1 cellular context compared by ENCODE assay signal in the genomic region with DNA sequence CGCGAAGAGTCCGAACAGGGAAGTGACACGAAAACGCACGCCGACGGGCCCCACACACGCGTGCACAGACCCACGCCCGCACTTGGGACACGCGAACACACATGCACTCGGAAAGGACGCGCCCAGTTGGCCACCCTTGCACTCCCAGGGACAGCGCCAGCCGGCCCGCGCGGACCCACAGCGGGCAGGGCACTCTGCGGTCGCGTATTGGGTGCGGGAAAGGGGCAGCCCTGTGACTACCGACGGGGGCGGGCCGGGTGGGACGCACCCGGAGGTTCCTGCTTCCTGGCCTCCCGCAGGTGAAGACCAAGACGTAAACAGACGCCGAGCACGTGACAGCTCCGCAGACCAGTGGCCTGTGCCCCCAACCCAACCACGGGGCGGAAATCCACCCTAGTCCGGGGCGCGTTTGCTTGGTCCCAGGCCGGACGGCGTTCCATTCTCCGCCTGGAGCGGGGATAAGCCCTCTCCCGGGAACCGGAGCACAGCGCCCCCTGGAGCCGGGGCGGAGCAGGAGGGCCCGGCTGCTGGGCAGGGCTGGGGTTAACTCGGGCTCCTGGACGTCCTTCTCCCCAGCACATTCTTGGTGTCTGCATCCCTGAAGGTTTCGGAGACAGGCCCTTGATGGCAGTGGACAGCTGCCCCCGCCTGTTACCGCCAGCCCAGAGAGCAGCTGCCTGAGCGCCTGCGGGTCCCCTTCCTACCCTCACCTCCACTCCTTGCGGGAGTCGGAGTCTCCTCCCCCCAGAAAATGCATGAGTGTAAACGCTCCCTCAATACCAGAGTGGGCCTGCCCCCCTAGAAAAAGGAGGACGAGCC.
TF ChIP-seq lines count a peak whose summit lies in the region.

No MANE protein-coding gene starts in this region.

TF ChIP-seq in HepG2, 621 proteins besides CTCF, POLR2A, EP300 and RAD21 (continued from another document and continues in another):
- TF ChIP-seq, protein P1, sequence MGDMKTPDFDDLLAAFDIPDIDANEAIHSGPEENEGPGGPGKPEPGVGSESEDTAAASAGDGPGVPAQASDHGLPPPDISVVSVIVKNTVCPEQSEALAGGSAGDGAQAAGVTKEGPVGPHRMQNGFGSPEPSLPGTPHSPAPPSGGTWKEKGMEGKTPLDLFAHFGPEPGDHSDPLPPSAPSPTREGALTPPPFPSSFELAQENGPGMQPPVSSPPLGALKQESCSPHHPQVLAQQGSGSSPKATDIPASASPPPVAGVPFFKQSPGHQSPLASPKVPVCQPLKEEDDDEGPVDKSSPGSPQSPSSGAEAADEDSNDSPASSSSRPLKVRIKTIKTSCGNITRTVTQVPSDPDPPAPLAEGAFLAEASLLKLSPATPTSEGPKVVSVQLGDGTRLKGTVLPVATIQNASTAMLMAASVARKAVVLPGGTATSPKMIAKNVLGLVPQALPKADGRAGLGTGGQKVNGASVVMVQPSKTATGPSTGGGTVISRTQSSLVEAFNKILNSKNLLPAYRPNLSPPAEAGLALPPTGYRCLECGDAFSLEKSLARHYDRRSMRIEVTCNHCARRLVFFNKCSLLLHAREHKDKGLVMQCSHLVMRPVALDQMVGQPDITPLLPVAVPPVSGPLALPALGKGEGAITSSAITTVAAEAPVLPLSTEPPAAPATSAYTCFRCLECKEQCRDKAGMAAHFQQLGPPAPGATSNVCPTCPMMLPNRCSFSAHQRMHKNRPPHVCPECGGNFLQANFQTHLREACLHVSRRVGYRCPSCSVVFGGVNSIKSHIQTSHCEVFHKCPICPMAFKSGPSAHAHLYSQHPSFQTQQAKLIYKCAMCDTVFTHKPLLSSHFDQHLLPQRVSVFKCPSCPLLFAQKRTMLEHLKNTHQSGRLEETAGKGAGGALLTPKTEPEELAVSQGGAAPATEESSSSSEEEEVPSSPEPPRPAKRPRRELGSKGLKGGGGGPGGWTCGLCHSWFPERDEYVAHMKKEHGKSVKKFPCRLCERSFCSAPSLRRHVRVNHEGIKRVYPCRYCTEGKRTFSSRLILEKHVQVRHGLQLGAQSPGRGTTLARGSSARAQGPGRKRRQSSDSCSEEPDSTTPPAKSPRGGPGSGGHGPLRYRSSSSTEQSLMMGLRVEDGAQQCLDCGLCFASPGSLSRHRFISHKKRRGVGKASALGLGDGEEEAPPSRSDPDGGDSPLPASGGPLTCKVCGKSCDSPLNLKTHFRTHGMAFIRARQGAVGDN (CRISPR knock-in tag; IDR thresholded peaks at IDR 0.05), result peak; percentile 70
- TF ChIP-seq ZNF431 (CRISPR knock-in tag; IDR thresholded peaks at IDR 0.05; ENCODE audit: borderline replicate concordance, low read depth) (peak; percentile 36), ZFP36L1 (CRISPR knock-in tag; IDR thresholded peaks at IDR 0.05) (no peak), NFATC3 (CRISPR knock-in tag; IDR thresholded peaks at IDR 0.05) (0 out of 2 replicates have a peak, but pooled peaks have one; percentile 78), PTBP1 (IDR thresholded peaks at IDR 0.05; ENCODE audit: low read depth, low read length, poor library complexity, severe bottlenecking) (peak; percentile 24), ZNF230 (CRISPR knock-in tag; IDR thresholded peaks at IDR 0.05) (no peak), RBM39 (IDR thresholded peaks at IDR 0.05; ENCODE audit: low read depth, low read length, poor library complexity, severe bottlenecking) (no peak), ZKSCAN1 (IDR thresholded peaks at IDR 0.05; ENCODE audit: low read length) (no peak), PITX1 (CRISPR knock-in tag; IDR thresholded peaks at IDR 0.05) (peak; percentile 15; the same call in 1 of the 2 replicates), CREB1 (IDR thresholded peaks at IDR 0.05) (no peak), CREB1 (CRISPR knock-in tag; IDR thresholded peaks at IDR 0.05) (no peak), ZBTB1 (CRISPR knock-in tag; IDR thresholded peaks at IDR 0.05; ENCODE audit: borderline replicate concordance) (peak; percentile 18; the same call in 1 of the 2 replicates), FOSL2 (CRISPR knock-in tag; IDR thresholded peaks at IDR 0.05) (0 out of 2 replicates have a peak, but pooled peaks have one; percentile 8), REPIN1 (CRISPR knock-in tag; IDR thresholded peaks at IDR 0.05; ENCODE audit: borderline replicate concordance, low read depth) (no peak), ZFY (CRISPR knock-in tag; IDR thresholded peaks at IDR 0.05) (peak; percentile 91), ZNF816 (CRISPR knock-in tag; IDR thresholded peaks at IDR 0.05; ENCODE audit: borderline replicate concordance) (0 out of 2 replicates have a peak, but pooled peaks have one; percentile 10), ZNF547 (CRISPR knock-in tag; IDR thresholded peaks at IDR 0.05) (no peak; the same call in 1 of the 2 replicates), ELF3 (CRISPR knock-in tag; IDR thresholded peaks at IDR 0.05) (peak; percentile 40; the same call in 1 of the 2 replicates), EHMT2 (IDR thresholded peaks at IDR 0.05; ENCODE audit: borderline replicate concordance, low read depth, low read length) (no peak), NPAS2 (CRISPR knock-in tag; IDR thresholded peaks at IDR 0.05; ENCODE audit: borderline replicate concordance) (no peak), ZFP37 (CRISPR knock-in tag; IDR thresholded peaks at IDR 0.05; ENCODE audit: borderline replicate concordance) (peak; percentile 66; the same call in 1 of the 2 replicates), ARHGAP35 (CRISPR knock-in tag; IDR thresholded peaks at IDR 0.05; ENCODE audit: borderline replicate concordance) (no peak), SP5 (CRISPR knock-in tag; IDR thresholded peaks at IDR 0.05; ENCODE audit: borderline replicate concordance, low read depth) (no peak; the same call in 1 of the 2 replicates), ZFP90 (CRISPR knock-in tag; IDR thresholded peaks at IDR 0.05; ENCODE audit: borderline replicate concordance) (no peak; the same call in 1 of the 2 replicates), ZBTB7B (CRISPR knock-in tag; IDR thresholded peaks at IDR 0.05) (peak; percentile 57; the same call in 1 of the 2 replicates), NR3C1 (CRISPR knock-in tag; IDR thresholded peaks at IDR 0.05) (no peak), TBX2 (CRISPR knock-in tag; IDR thresholded peaks at IDR 0.05; ENCODE audit: borderline replicate concordance) (peak; percentile 40; the same call in 1 of the 2 replicates), ZNF335 (CRISPR knock-in tag; IDR thresholded peaks at IDR 0.05) (no peak), SAP130 (CRISPR knock-in tag; IDR thresholded peaks at IDR 0.05; ENCODE audit: low read depth) (peak; percentile 78), ZIK1 (CRISPR knock-in tag; IDR thresholded peaks at IDR 0.05; ENCODE audit: borderline replicate concordance, low read depth) (peak; percentile 22; the same call in 1 of the 2 replicates), NFIC (IDR thresholded peaks at IDR 0.05; ENCODE audit: low read length) (no peak), MXI1 (IDR thresholded peaks at IDR 0.05; ENCODE audit: borderline replicate concordance, low read depth, low read length) (peak; percentile 33; the same call in 1 of the 3 replicates), MTA1 (CRISPR knock-in tag; IDR thresholded peaks at IDR 0.05; ENCODE audit: borderline replicate concordance) (no peak), AHR (CRISPR knock-in tag; IDR thresholded peaks at IDR 0.05) (0 out of 2 replicates have a peak, but pooled peaks have one; percentile 45), MAFG (CRISPR knock-in tag; IDR thresholded peaks at IDR 0.05) (no peak), HNRNPL (IDR thresholded peaks at IDR 0.05; ENCODE audit: low read depth, low read length) (0 out of 2 replicates have a peak, but pooled peaks have one; percentile 57), IRX3 (CRISPR knock-in tag; IDR thresholded peaks at IDR 0.05; ENCODE audit: borderline replicate concordance, low read depth) (0 out of 2 replicates have a peak, but pooled peaks have one; percentile 52), ZNF354B (CRISPR knock-in tag; IDR thresholded peaks at IDR 0.05) (no peak), MIER2 (CRISPR knock-in tag; IDR thresholded peaks at IDR 0.05) (no peak), NR1H2 (CRISPR knock-in tag; IDR thresholded peaks at IDR 0.05; ENCODE audit: borderline replicate concordance, low read depth) (no peak)
- TF ChIP-seq, protein P2, sequence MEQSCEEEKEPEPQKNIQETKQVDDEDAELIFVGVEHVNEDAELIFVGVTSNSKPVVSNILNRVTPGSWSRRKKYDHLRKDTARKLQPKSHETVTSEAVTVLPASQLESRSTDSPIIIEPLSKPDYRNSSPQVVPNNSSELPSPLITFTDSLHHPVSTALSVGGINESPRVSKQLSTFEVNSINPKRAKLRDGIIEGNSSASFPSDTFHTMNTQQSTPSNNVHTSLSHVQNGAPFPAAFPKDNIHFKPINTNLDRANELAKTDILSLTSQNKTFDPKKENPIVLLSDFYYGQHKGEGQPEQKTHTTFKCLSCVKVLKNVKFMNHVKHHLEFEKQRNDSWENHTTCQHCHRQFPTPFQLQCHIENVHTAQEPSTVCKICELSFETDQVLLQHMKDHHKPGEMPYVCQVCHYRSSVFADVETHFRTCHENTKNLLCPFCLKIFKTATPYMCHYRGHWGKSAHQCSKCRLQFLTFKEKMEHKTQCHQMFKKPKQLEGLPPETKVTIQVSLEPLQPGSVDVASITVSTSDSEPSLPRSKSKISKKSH (CRISPR knock-in tag; IDR thresholded peaks at IDR 0.05; ENCODE audit: borderline replicate concordance), result peak; percentile 70; the same call in 1 of the 2 replicates
- TF ChIP-seq, protein P3, sequence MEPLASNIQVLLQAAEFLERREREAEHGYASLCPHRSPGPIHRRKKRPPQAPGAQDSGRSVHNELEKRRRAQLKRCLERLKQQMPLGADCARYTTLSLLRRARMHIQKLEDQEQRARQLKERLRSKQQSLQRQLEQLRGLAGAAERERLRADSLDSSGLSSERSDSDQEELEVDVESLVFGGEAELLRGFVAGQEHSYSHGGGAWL (CRISPR knock-in tag; IDR thresholded peaks at IDR 0.05), result no peak
- TF ChIP-seq, protein P4, sequence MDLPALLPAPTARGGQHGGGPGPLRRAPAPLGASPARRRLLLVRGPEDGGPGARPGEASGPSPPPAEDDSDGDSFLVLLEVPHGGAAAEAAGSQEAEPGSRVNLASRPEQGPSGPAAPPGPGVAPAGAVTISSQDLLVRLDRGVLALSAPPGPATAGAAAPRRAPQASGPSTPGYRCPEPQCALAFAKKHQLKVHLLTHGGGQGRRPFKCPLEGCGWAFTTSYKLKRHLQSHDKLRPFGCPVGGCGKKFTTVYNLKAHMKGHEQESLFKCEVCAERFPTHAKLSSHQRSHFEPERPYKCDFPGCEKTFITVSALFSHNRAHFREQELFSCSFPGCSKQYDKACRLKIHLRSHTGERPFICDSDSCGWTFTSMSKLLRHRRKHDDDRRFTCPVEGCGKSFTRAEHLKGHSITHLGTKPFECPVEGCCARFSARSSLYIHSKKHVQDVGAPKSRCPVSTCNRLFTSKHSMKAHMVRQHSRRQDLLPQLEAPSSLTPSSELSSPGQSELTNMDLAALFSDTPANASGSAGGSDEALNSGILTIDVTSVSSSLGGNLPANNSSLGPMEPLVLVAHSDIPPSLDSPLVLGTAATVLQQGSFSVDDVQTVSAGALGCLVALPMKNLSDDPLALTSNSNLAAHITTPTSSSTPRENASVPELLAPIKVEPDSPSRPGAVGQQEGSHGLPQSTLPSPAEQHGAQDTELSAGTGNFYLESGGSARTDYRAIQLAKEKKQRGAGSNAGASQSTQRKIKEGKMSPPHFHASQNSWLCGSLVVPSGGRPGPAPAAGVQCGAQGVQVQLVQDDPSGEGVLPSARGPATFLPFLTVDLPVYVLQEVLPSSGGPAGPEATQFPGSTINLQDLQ (CRISPR knock-in tag; IDR thresholded peaks at IDR 0.05), result 0 out of 2 replicates have a peak, but pooled peaks have one; percentile 65
- TF ChIP-seq, protein P5, sequence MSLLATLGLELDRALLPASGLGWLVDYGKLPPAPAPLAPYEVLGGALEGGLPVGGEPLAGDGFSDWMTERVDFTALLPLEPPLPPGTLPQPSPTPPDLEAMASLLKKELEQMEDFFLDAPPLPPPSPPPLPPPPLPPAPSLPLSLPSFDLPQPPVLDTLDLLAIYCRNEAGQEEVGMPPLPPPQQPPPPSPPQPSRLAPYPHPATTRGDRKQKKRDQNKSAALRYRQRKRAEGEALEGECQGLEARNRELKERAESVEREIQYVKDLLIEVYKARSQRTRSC (CRISPR knock-in tag; IDR thresholded peaks at IDR 0.05; ENCODE audit: low read depth), result no peak
- TF ChIP-seq, protein P6, sequence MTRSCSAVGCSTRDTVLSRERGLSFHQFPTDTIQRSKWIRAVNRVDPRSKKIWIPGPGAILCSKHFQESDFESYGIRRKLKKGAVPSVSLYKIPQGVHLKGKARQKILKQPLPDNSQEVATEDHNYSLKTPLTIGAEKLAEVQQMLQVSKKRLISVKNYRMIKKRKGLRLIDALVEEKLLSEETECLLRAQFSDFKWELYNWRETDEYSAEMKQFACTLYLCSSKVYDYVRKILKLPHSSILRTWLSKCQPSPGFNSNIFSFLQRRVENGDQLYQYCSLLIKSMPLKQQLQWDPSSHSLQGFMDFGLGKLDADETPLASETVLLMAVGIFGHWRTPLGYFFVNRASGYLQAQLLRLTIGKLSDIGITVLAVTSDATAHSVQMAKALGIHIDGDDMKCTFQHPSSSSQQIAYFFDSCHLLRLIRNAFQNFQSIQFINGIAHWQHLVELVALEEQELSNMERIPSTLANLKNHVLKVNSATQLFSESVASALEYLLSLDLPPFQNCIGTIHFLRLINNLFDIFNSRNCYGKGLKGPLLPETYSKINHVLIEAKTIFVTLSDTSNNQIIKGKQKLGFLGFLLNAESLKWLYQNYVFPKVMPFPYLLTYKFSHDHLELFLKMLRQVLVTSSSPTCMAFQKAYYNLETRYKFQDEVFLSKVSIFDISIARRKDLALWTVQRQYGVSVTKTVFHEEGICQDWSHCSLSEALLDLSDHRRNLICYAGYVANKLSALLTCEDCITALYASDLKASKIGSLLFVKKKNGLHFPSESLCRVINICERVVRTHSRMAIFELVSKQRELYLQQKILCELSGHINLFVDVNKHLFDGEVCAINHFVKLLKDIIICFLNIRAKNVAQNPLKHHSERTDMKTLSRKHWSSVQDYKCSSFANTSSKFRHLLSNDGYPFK (CRISPR knock-in tag; IDR thresholded peaks at IDR 0.05; ENCODE audit: borderline replicate concordance), result peak; percentile 55; the same call in 1 of the 2 replicates
- TF ChIP-seq, protein P7, sequence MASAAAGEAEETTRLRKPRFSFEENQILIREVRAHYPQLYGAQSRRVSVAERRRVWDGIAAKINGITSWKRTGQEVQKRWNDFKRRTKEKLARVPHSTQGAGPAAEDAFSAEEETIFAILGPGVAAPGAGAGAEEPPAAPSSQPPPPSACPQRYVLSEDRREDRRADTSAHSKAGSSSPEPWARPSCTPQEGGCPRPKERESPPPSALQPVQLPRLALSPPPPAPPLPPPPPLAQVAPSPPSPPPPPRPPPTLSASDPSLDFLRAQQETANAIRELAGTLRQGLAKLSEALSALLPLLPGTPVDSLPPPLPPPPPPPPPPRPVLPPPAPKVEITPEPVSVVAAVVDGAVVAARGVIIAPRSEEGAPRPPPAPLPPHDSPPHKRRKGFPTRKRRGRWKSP (CRISPR knock-in tag; IDR thresholded peaks at IDR 0.05), result peak; percentile 65; the same call in 1 of the 2 replicates
